ENCODE assay signal across 1 cellular context in the genomic region with DNA sequence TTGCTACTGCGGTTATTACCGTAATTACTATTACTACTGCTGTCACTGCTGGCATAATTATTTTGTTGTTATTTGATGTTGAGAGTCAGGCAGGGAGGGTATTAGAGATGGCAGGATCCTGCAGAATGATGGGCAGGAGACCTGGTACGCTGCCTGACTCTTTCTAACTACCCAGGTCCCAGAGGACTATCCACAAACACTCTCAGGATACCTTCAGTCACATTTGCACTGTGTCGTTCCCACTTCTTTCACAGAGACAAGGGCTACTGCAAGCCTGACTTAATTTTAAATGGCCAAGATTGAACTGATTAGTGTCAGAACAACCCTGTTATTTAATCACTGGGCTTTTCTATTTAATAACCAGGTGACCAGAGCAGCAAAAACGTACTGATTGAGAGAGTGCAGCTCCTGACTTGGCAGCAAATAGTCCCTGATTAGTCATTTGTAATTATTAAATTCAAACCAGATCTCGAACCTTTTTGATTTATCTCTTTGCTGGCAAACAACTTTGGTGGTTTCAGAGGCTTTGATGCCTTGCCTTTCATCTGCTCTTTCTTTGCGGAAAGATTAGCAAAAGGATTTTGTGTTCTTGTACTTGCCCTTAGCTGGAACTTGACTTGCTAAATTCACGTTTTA.
TF ChIP-seq lines count a peak whose summit lies in the region.

No MANE protein-coding gene starts in this region.

TF ChIP-seq in SK-N-SH, 30 proteins besides CTCF, POLR2A, EP300 and RAD21 (continued from another document):
- TF ChIP-seq, protein P1, sequence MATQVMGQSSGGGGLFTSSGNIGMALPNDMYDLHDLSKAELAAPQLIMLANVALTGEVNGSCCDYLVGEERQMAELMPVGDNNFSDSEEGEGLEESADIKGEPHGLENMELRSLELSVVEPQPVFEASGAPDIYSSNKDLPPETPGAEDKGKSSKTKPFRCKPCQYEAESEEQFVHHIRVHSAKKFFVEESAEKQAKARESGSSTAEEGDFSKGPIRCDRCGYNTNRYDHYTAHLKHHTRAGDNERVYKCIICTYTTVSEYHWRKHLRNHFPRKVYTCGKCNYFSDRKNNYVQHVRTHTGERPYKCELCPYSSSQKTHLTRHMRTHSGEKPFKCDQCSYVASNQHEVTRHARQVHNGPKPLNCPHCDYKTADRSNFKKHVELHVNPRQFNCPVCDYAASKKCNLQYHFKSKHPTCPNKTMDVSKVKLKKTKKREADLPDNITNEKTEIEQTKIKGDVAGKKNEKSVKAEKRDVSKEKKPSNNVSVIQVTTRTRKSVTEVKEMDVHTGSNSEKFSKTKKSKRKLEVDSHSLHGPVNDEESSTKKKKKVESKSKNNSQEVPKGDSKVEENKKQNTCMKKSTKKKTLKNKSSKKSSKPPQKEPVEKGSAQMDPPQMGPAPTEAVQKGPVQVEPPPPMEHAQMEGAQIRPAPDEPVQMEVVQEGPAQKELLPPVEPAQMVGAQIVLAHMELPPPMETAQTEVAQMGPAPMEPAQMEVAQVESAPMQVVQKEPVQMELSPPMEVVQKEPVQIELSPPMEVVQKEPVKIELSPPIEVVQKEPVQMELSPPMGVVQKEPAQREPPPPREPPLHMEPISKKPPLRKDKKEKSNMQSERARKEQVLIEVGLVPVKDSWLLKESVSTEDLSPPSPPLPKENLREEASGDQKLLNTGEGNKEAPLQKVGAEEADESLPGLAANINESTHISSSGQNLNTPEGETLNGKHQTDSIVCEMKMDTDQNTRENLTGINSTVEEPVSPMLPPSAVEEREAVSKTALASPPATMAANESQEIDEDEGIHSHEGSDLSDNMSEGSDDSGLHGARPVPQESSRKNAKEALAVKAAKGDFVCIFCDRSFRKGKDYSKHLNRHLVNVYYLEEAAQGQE (IDR thresholded peaks at IDR 0.05; ENCODE audit: low read depth, low read length) = no peak
- TF ChIP-seq SMC3 (IDR thresholded peaks at IDR 0.05; ENCODE audit: low read depth, low read length) = no peak
